In the genomic region with DNA sequence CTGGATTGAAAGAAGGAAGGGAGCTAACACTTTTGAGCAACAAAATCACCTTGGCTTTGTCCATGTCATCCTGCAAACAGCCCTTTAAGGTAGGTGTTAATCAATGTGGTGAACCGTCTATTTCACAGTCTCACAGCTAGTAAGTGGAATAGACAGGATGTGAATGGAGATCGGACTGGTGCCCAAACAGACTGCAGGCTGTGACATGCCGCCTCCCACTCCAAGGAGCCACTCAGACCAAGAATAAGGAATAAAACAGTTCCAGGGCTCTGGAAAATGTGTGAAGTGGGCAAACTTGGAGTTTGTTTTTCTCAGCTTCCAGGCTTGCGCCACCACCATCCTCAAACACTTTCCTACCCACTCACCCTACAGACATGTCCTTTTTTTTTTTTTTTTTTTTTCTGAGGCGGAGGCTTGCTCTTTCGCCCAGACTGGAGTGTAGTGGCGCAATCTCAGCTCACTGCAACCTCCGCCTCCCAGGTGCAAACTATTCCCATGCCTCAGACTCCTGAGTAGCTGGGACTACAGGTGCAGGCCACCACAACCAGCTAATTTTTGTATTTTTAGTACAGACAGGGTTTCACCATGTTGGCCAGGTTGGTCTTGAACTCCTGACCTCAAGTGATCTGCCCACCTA, we compare ENCODE assay signal across 23 cellular contexts.
"Had no signal": no experiment of that assay in that cellular context is flagged by ENCODE, and none has a peak within 500 bp of the region (broad histone marks: within the 10 kb centered on the region; RNA-seq: fewer than 3 reads in every experiment).

No MANE protein-coding gene starts in this region.

- H3K9me3 Mint-ChIP-seq: activated CD8-positive, alpha-beta T cell treated with anti-CD3 and anti-CD28 coated beads for 36 hours; activated naive CD4-positive, alpha-beta T cell treated with anti-CD3 and anti-CD28 coated beads, Interleukin-2, amount 50 U/mL, for 24 hours; activated naive CD8-positive, alpha-beta T cell treated with anti-CD3 and anti-CD28 coated beads, Interleukin-2, amount 50 U/mL, for 24 hours; activated T-helper 2 cell treated with anti-CD3 and anti-CD28 coated beads, Interferon-gamma antibody, Interleukin-2, Interleukin-4, amounts not matched to agents 10 μg/mL and 5 μg/mL and 100 μg/mL, durations not matched to agents 14 hours and 24 hours and 36 hours; natural killer cell; neural progenitor cell; stimulated activated naive B cell treated with anti-CD40 and anti-IgM and Interleukin-4, amounts not matched to agents 10 μg/mL and 1 μg/mL and 100 μg/mL, for 72 hours; WTC11 had no signal

- H3K36me3 Mint-ChIP-seq: activated naive CD4-positive, alpha-beta T cell treated with anti-CD3 and anti-CD28 coated beads, Interleukin-2, amount 50 U/mL, for 24 hours; natural killer cell; neural progenitor cell; stimulated activated naive B cell treated with anti-CD40 and anti-IgM and Interleukin-4, amounts not matched to agents 10 μg/mL and 1 μg/mL and 100 μg/mL, for 72 hours; WTC11 had no signal

- H3K27ac Mint-ChIP-seq: activated CD8-positive, alpha-beta T cell treated with anti-CD3 and anti-CD28 coated beads for 36 hours; activated naive CD4-positive, alpha-beta T cell treated with anti-CD3 and anti-CD28 coated beads, Interleukin-2, amount 50 U/mL, for 24 hours; activated naive CD8-positive, alpha-beta T cell treated with anti-CD3 and anti-CD28 coated beads, Interleukin-2, amount 50 U/mL, for 24 hours; activated T-helper 2 cell treated with anti-CD3 and anti-CD28 coated beads, Interferon-gamma antibody, Interleukin-2, Interleukin-4, amounts not matched to agents 10 μg/mL and 5 μg/mL and 100 μg/mL, durations not matched to agents 14 hours and 24 hours and 36 hours; natural killer cell; neural progenitor cell; stimulated activated naive B cell treated with anti-CD40 and anti-IgM and Interleukin-4, amounts not matched to agents 10 μg/mL and 1 μg/mL and 100 μg/mL, for 72 hours; T-helper 17 cell; WTC11 had no signal

- H3K4me2 ChIP-seq: neural progenitor cell, smooth muscle cell had no signal

- H3K4me3 ChIP-seq: esophagus squamous epithelium, neural progenitor cell, right atrium auricular region, smooth muscle cell, stomach, tibial artery had no signal

- DNase-seq: activated CD4-positive, alpha-beta T cell treated with anti-CD3 and anti-CD28 coated beads, Interleukin-2, amount 50 U/mL, for 1 hour; activated CD8-positive, alpha-beta T cell treated with anti-CD3 and anti-CD28 coated beads for 36 hours; activated naive CD8-positive, alpha-beta T cell treated with anti-CD3 and anti-CD28 coated beads, Interleukin-2, amount 50 U/mL, for 24 hours; activated T-cell treated with anti-CD3 and anti-CD28 coated beads, Interleukin-2, amount 50 U/mL, for 48 hours; amygdala; central memory CD4-positive, alpha-beta T cell; esophagus squamous epithelium; islet precursor cell; left cardiac atrium; mesenchymal stem cell; natural killer cell; stimulated activated CD4-positive, alpha-beta T cell treated with anti-CD3 and anti-CD28 coated beads, Interleukin-1b, Interleukin-23, amount 100 ng/mL, for 48 hours; stimulated activated CD4-positive, alpha-beta T cell treated with anti-CD3 and anti-CD28 coated beads, Interleukin-4, amount 100 ng/mL, for 4 hours; stimulated activated naive B cell treated with anti-CD40 and anti-IgM and Interleukin-4, amounts not matched to agents 10 μg/mL and 1 μg/mL and 100 μg/mL, for 72 hours; stomach; T-helper 17 cell; tibial artery had no signal

- H3K9me3 ChIP-seq: esophagus squamous epithelium, right atrium auricular region, stomach, tibial artery had no signal

- H3K4me3 Mint-ChIP-seq: activated CD8-positive, alpha-beta T cell treated with anti-CD3 and anti-CD28 coated beads for 36 hours; activated naive CD4-positive, alpha-beta T cell treated with anti-CD3 and anti-CD28 coated beads, Interleukin-2, amount 50 U/mL, for 24 hours; activated naive CD8-positive, alpha-beta T cell treated with anti-CD3 and anti-CD28 coated beads, Interleukin-2, amount 50 U/mL, for 24 hours; natural killer cell; neural progenitor cell; stimulated activated naive B cell treated with anti-CD40 and anti-IgM and Interleukin-4, amounts not matched to agents 10 μg/mL and 1 μg/mL and 100 μg/mL, for 72 hours; T-helper 17 cell; WTC11 had no signal

- H3K27me3 ChIP-seq: esophagus squamous epithelium, neural progenitor cell, right atrium auricular region, tibial artery had no signal

- H3K9ac ChIP-seq: neural progenitor cell had no signal

- H3K4me1 ChIP-seq: esophagus squamous epithelium, neural progenitor cell, right atrium auricular region, stomach, tibial artery had no signal

- ATAC-seq: activated CD8-positive, alpha-beta T cell treated with anti-CD3 and anti-CD28 coated beads for 36 hours; activated naive CD8-positive, alpha-beta T cell treated with anti-CD3 and anti-CD28 coated beads, Interleukin-2, amount 50 U/mL, for 24 hours; left cardiac atrium; stimulated activated naive B cell treated with anti-CD40 and anti-IgM and Interleukin-4, amounts not matched to agents 10 μg/mL and 1 μg/mL and 100 μg/mL, for 72 hours; T-helper 17 cell; WTC11 had no signal

- H3K27ac ChIP-seq: esophagus squamous epithelium, neural progenitor cell, right atrium auricular region, stomach, tibial artery had no signal

- H2AFZ ChIP-seq: neural progenitor cell had no signal

- H3K36me3 ChIP-seq: esophagus squamous epithelium, neural progenitor cell, right atrium auricular region, stomach, tibial artery had no signal

- H3K4me1 Mint-ChIP-seq: activated naive CD4-positive, alpha-beta T cell treated with anti-CD3 and anti-CD28 coated beads, Interleukin-2, amount 50 U/mL, for 24 hours; activated naive CD8-positive, alpha-beta T cell treated with anti-CD3 and anti-CD28 coated beads, Interleukin-2, amount 50 U/mL, for 24 hours; natural killer cell; neural progenitor cell; stimulated activated naive B cell treated with anti-CD40 and anti-IgM and Interleukin-4, amounts not matched to agents 10 μg/mL and 1 μg/mL and 100 μg/mL, for 72 hours; T-helper 17 cell had no signal
